ENCODE assay signal across 8 cellular contexts in the genomic region with DNA sequence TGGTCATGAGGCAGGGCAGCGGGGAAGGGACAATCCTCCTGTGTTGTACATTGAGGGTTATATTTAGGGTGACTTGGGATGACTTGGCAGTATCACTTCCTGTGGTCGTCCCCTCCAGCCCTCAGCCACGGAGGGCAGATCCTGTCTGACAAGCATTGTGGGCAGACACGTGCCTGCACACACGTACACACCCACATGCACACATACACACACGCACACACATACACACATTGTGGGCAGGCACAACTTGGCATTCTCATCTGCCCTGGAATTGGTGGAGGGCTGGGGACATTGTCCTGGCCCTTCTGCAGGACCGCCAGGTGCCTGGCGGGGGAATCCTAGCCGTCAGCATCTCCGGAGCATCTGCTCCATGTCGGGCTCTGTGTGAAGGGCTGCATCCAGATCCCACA. TPM values are rescaled to one million over a fixed set of nuclear protein-coding genes. Genes with fewer than 3 reads are reported as not detected.
DNase-seq lines count a peak whose midpoint lies in the region; ATAC-seq, FAIRE-seq and TF ChIP-seq lines count a peak whose summit lies in the region.

No MANE protein-coding gene starts in this region.

- peaks cover 4% of the 10 kb centered on the region; the same call in 1 of the 2 replicates for H3K23me2 ChIP-seq in H1 (ENCODE audit: low read depth, low read length)

- no peak overlapping the region for H4K91ac ChIP-seq in H1 (replicated peaks; ENCODE audit: insufficient read length, low read length)

- H3K4ac ChIP-seq in H1 (replicated peaks; ENCODE audit: insufficient read length, low read depth, low read length), result no peak overlapping the region

- H3K9me3 ChIP-seq in H1 (ENCODE audit: insufficient read depth in 2 of 2, low read depth in 1 of 2, low read length in 1 of 2) (no peaks in the 10 kb centered on the region), small intestine (ENCODE audit: control insufficient read depth, low read depth) (no peaks in the 10 kb centered on the region)

- peaks cover 16% of the 10 kb centered on the region for H3K4me1 Mint-ChIP-seq in nephron progenitor cell

- FAIRE-seq in H1 (lab: Jason Lieb, UNC) (no peak), small intestine (lab: Jason Lieb, UNC) (no peak)

- no peak overlapping the region for H2BK12ac ChIP-seq in H1 (ENCODE audit: low read depth, low read length)

- H2AK5ac ChIP-seq in H1 (ENCODE audit: low read depth, low read length), result no peak overlapping the region

- no peak for TF ChIP-seq POLR2A in H1 (IDR thresholded peaks at IDR 0.05; ENCODE audit: control extremely low read depth in 1 of 2, low read depth in 2 of 2, low read length in 2 of 2)

- ATAC-seq in GM18861 (IDR thresholded peaks at IDR 0.05; ENCODE audit: unreplicated experiment), result peak; percentile 53

- H3K18ac ChIP-seq in H1 (ENCODE audit: extremely low read depth, low read length), result no peak overlapping the region; the same call in 1 of the 2 replicates

- no peaks in the 10 kb centered on the region for H3K27me3 ChIP-seq in H1 (replicated peaks in 1 of 4; ENCODE audit: control insufficient read depth in 3 of 4, extremely low read depth in 1 of 4, insufficient read depth in 3 of 4, low read length in 3 of 4)
- H3K27me3 ChIP-seq in small intestine (ENCODE audit: control insufficient read depth in 2 of 2, insufficient read depth in 2 of 2, low read length in 2 of 2), result no peaks in the 10 kb centered on the region

- no peak for TF ChIP-seq EP300 in H1 (IDR thresholded peaks at IDR 0.05; ENCODE audit: borderline replicate concordance in 1 of 2, low read depth in 2 of 2, low read length in 2 of 2)

- no peaks in the 10 kb centered on the region; the same call in none of the 2 replicates for H3K79me1 ChIP-seq in H1 (ENCODE audit: low read depth, low read length)

- CTCF ChIA-PET in H1 (lab: Charles Lee; ENCODE audit: partially characterized antibody), result interaction anchor here (1.2 kb wide), 2 partner anchors 9 to 17 kb away, joined by 3 read pairs; no protein-coding TSS in a partner anchor

- H3K4me2 ChIP-seq in H1 (ENCODE audit: insufficient read depth in 1 of 2, low read depth in 2 of 2, low read length in 2 of 2), result no peak overlapping the region

- H3K9me3 Mint-ChIP-seq in nephron progenitor cell, result peaks cover 3% of the 10 kb centered on the region

- no peak overlapping the region for H2BK120ac ChIP-seq in H1 (replicated peaks; ENCODE audit: low read depth, low read length)

- POLR2A ChIA-PET in H1 (lab: Charles Lee; ENCODE audit: partially characterized antibody), result no interaction called here

- no peaks in the 10 kb centered on the region for H4K20me1 ChIP-seq in H1 (replicated peaks in 1 of 2; ENCODE audit: control insufficient read depth in 1 of 2, insufficient read depth in 2 of 2, low read length in 2 of 2)

- H3K14ac ChIP-seq in H1 (ENCODE audit: insufficient read length), result no peak overlapping the region

- no peak for TF ChIP-seq RAD21 in H1 (IDR thresholded peaks at IDR 0.05 in 1 of 2, conservative IDR thresholded peaks at IDR 0.05 in 1 of 2; ENCODE audit: low read depth in 2 of 2, low read length in 2 of 2)

- no peak overlapping the region for H3K27ac Mint-ChIP-seq in nephron progenitor cell

- WGBS in H1 (ENCODE audit: extremely low coverage in 1 of 2, insufficient coverage in 1 of 2, insufficient read length in 1 of 2, insufficient replicate concordance in 2 of 2, low coverage in 1 of 2, low lambda C conversion rate in 2 of 2, missing lambda C conversion rate in 1 of 2), 2 experiments, result 93% methylated on average over 11 of the region's 11 CpGs; no CpG with 5 or more reads in 1 of the 2 experiments
- 75 to 87% (median 82%) methylated on average over 11 of the region's 11 CpGs for WGBS in small intestine, 3 donors

- H3K36me3 ChIP-seq in H1 (ENCODE audit: control insufficient read depth in 2 of 4, insufficient read depth in 4 of 4, low read length in 3 of 4), result no peaks in the 10 kb centered on the region
- H3K36me3 ChIP-seq in small intestine (ENCODE audit: control insufficient read depth in 2 of 2, insufficient read depth in 2 of 2, low read length in 2 of 2), result peaks cover 0 to 3% of the 10 kb centered on the region in 2 donors

- no peak overlapping the region for H3K56ac ChIP-seq in H1 (replicated peaks; ENCODE audit: insufficient read length, low read depth, low read length)

- DNase-seq in RPMI7951 (ENCODE audit: low read depth) (peak; percentile 85), H1 (ENCODE audit: low read depth in 1 of 2, low spot score in 2 of 2) (no peak), small intestine (no peak), NCI-H1105 treated with DMSO at 0.1 percent for 48 hours (lab: John Stamatoyannopoulos, UW) (no peak), NCI-H510A (lab: John Stamatoyannopoulos, UW) (no peak), NK-92 (lab: John Stamatoyannopoulos, UW; ENCODE audit: unreplicated experiment) (no peak), nephron progenitor cell (no peak)

- H3K4me3 Mint-ChIP-seq in nephron progenitor cell, result no peak overlapping the region

- H3K9ac ChIP-seq in H1 (replicated peaks in 1 of 4; ENCODE audit: extremely low read depth in 1 of 4, low read depth in 3 of 4, low read length in 3 of 4), result no peak overlapping the region

- peak overlapping the region; percentile 60 for H2BK5ac ChIP-seq in H1 (ENCODE audit: low read depth, low read length)

- H4K5ac ChIP-seq in H1 (ENCODE audit: insufficient read length, low read depth, low read length), result no peak overlapping the region

- no peak overlapping the region for H3K27ac ChIP-seq in H1 (ENCODE audit: low read depth, low read length)
- H3K27ac ChIP-seq in small intestine (ENCODE audit: low read depth in 1 of 2, low read length in 1 of 2), result peak overlapping the region; percentile 28 to 85

- H2AFZ ChIP-seq in H1 (ENCODE audit: low read length), result no peak overlapping the region

- H2BK20ac ChIP-seq in H1 (ENCODE audit: low read length), result no peak overlapping the region

- H3K4me1 ChIP-seq in H1 (replicated peaks in 1 of 4; ENCODE audit: control insufficient read depth in 3 of 4, insufficient read depth in 4 of 4, low read length in 3 of 4), result peaks cover 0 to 4% (median 0%) of the 10 kb centered on the region in 4 experiments; a peak in 1 of 7 replicates
- peaks cover 5 to 10% of the 10 kb centered on the region in 2 donors for H3K4me1 ChIP-seq in small intestine (ENCODE audit: control insufficient read depth in 2 of 2, insufficient read depth in 1 of 2, low read depth in 1 of 2, low read length in 1 of 2)

- no peaks in the 10 kb centered on the region for H3K79me2 ChIP-seq in H1 (ENCODE audit: control insufficient read depth in 1 of 2, insufficient read depth in 2 of 2, low read length in 2 of 2)

- TF ChIP-seq CTCF in H1 (IDR thresholded peaks at IDR 0.05; ENCODE audit: control extremely low read depth in 1 of 3, insufficient read depth in 1 of 3, low read depth in 1 of 3, low read length in 3 of 3) (no peak), nephron progenitor cell (IDR thresholded peaks at IDR 0.05) (no peak)

- no peak overlapping the region for H3K4me3 ChIP-seq in H1 (ENCODE audit: extremely low read depth in 1 of 4, insufficient read depth in 2 of 4, low read depth in 3 of 4, low read length in 4 of 4)
- H3K4me3 ChIP-seq in small intestine (ENCODE audit: low read depth in 1 of 2, low read length in 2 of 2), result no peak overlapping the region

- no peak overlapping the region for H4K8ac ChIP-seq in H1 (ENCODE audit: extremely low read depth, insufficient read depth, low read length)

- H3K36me3 Mint-ChIP-seq in nephron progenitor cell (ENCODE audit: low read depth), result peaks cover 16% of the 10 kb centered on the region

- H3K27me3 Mint-ChIP-seq in nephron progenitor cell (ENCODE audit: low read depth, poor library complexity), result peaks cover 8% of the 10 kb centered on the region

- no peak overlapping the region for H3K23ac ChIP-seq in H1 (ENCODE audit: insufficient read length)

- 0 out of 2 replicates have a peak overlapping the region, but pooled peaks have one; percentile 72 for H2BK15ac ChIP-seq in H1 (ENCODE audit: low read length)

TF ChIP-seq in H1, 55 proteins besides CTCF, POLR2A, EP300 and RAD21:
- TF ChIP-seq RBBP5 (IDR thresholded peaks at IDR 0.05; ENCODE audit: borderline replicate concordance, low read depth, low read length), result no peak
- TF ChIP-seq YY1 (IDR thresholded peaks at IDR 0.05; ENCODE audit: low read depth, low read length), result no peak
- no peak for TF ChIP-seq MAFK (IDR thresholded peaks at IDR 0.05; ENCODE audit: low read depth, low read length)
- no peak for TF ChIP-seq CREB1 (IDR thresholded peaks at IDR 0.05)
- no peak for TF ChIP-seq SP1 (IDR thresholded peaks at IDR 0.05; ENCODE audit: low read depth, low read length)
- TF ChIP-seq, protein P1, sequence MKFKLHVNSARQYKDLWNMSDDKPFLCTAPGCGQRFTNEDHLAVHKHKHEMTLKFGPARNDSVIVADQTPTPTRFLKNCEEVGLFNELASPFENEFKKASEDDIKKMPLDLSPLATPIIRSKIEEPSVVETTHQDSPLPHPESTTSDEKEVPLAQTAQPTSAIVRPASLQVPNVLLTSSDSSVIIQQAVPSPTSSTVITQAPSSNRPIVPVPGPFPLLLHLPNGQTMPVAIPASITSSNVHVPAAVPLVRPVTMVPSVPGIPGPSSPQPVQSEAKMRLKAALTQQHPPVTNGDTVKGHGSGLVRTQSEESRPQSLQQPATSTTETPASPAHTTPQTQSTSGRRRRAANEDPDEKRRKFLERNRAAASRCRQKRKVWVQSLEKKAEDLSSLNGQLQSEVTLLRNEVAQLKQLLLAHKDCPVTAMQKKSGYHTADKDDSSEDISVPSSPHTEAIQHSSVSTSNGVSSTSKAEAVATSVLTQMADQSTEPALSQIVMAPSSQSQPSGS (IDR thresholded peaks at IDR 0.05; ENCODE audit: low read length), result no peak
- TF ChIP-seq, protein P2, sequence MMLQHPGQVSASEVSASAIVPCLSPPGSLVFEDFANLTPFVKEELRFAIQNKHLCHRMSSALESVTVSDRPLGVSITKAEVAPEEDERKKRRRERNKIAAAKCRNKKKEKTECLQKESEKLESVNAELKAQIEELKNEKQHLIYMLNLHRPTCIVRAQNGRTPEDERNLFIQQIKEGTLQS (IDR thresholded peaks at IDR 0.05; ENCODE audit: insufficient read depth, low read depth, low read length), result no peak
- TF ChIP-seq KDM4A (IDR thresholded peaks at IDR 0.05; ENCODE audit: low read depth, low read length, severe bottlenecking), result no peak
- TF ChIP-seq BCL11A (IDR thresholded peaks at IDR 0.05; ENCODE audit: low read depth in 2 of 2, low read length in 2 of 2), result no peak

RNA-seq across cellular contexts. Expression of a gene that starts 47.6 kb away (rescaled TPM):
- 55.2 and 57.0 TPM in 2 replicates for total RNA-seq in RPMI7951 (2014; rRNA removed; shearing (Covaris generic))
- 73.6 and 76.7 TPM in 2 replicates for total RNA-seq in H1 (2021; fragmentation: NEBNext Ultra II Directional; extraction: Animal tissue kit (Norgen Biotek cat#: 25700))
- polyA plus RNA-seq in H1 (2011; rRNA removed), result 39.9 and 57.2 TPM in 2 replicates
- 52.1 TPM for polyA plus RNA-seq in H1 (2011; cell fraction: cytosol; rRNA removed)
- 28.3 TPM for polyA plus RNA-seq in H1 (2011; cell fraction: nucleus; rRNA removed)
- 51.1 to 69.3 TPM (median 56.4 TPM) in 4 replicates for polyA plus RNA-seq in H1 (2012, experiment 1 of 2)
- 47.0 TPM for polyA plus RNA-seq in H1 (2012, experiment 2 of 2)
- 36.2 TPM for polyA plus RNA-seq in H1 (2013, experiment 1 of 2)
- 38.4 TPM for polyA plus RNA-seq in H1 (2013, experiment 2 of 2)
- 62.9 and 69.6 TPM in 2 replicates for polyA minus RNA-seq in H1 (2011; rRNA and poly(A)+ RNA removed)
- polyA minus RNA-seq in H1 (2011; cell fraction: cytosol; rRNA and poly(A)+ RNA removed), result 26.7 TPM
- 24.6 TPM for polyA minus RNA-seq in H1 (2011; cell fraction: nucleus; rRNA and poly(A)+ RNA removed)
- polyA plus RNA-seq in small intestine, result 100 to 1,000 TPM in 1 of 3 donors, 10 to 100 TPM in 2; 12.5 to 109 (median 21.9) TPM
